Comparison of ENCODE assay signal across 8 cellular contexts in the genomic region with DNA sequence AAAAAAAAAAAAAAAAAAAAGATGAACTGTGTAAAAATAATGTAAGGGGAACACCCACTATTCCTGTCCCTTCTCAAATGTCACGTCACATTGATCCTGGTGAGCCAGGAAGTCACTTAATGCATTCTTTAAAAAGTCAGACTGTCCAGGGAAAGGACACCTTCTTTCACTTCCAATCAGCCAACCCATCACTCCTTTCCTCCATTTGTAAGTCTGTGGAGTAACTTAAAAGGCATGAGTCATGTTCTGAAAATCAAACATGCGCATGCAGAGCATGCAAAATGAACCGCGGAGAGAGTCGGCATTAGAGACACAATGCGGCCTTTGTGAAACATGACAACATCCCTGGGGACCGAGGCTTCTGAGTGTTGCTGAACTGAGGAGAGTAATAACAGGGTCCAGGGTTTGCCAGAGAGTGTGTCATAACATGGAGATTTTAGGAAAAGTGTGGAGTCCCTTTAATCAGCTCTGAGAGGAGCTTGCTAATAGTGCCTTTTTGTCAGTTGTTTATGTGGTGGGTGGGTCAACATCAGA.
DNase-seq lines count a peak whose midpoint lies in the region; ATAC-seq, FAIRE-seq and TF ChIP-seq lines count a peak whose summit lies in the region.

No MANE protein-coding gene starts in this region.

- H3K27me3 Mint-ChIP-seq in WTC11 (ENCODE audit: low read depth), result no peaks in the 10 kb centered on the region
- H3K27me3 Mint-ChIP-seq in type B pancreatic cell, result peaks cover 4% of the 10 kb centered on the region
- peaks cover 10% of the 10 kb centered on the region for H3K27me3 Mint-ChIP-seq in activated T-cell treated with anti-CD3 and anti-CD28 coated beads, Interleukin-2, amount 50 U/mL, for 24 hours

- H3K36me3 ChIP-seq in iPS DF 6.9 (ENCODE audit: control insufficient read depth, insufficient read depth, low read length), result no peaks in the 10 kb centered on the region

- FAIRE-seq in GM19239 (lab: Jason Lieb, UNC), result peak; percentile 68

- POLR2A ChIA-PET in WTC11 (lab: Charles Lee), result interaction anchor here (0.6 to 1.5 kb wide), 4 partner anchors 108 to 211 kb away, joined by 3 to 8 read pairs (median 4); no protein-coding TSS in a partner anchor

- H3K9me3 ChIP-seq in iPS DF 6.9 (ENCODE audit: control insufficient read depth, insufficient read depth, low read length), result no peaks in the 10 kb centered on the region

- no CpG with 5 or more reads among the region's 7 CpGs for WGBS in iPS DF 6.9 (ENCODE audit: insufficient coverage, insufficient read length)

- peak overlapping the region; percentile 39 for H3K27ac ChIP-seq in iPS DF 6.9 (ENCODE audit: low read length)

- ATAC-seq in HG03196 (IDR thresholded peaks at IDR 0.05; ENCODE audit: unreplicated experiment), result peak; percentile 96
- ATAC-seq in WTC11, result peak; percentile 76

- H3K4me1 Mint-ChIP-seq in WTC11 (peaks cover 70% of the 10 kb centered on the region), type B pancreatic cell (ENCODE audit: unreplicated experiment) (peaks cover 24% of the 10 kb centered on the region)
- H3K4me1 Mint-ChIP-seq in activated T-cell treated with anti-CD3 and anti-CD28 coated beads, Interleukin-2, amount 50 U/mL, for 24 hours (ENCODE audit: low read depth), result no peaks in the 10 kb centered on the region

- CTCF ChIA-PET in WTC11 (lab: Charles Lee), result interaction anchor here (0.6 kb wide), 1 partner anchor 1070 kb away, joined by 6 read pairs; no protein-coding TSS in a partner anchor

- peaks cover 8% of the 10 kb centered on the region; the same call in 1 of the 2 replicates for H3K4me1 ChIP-seq in iPS DF 6.9 (ENCODE audit: control insufficient read depth, insufficient read depth, low read length)

- H3K36me3 Mint-ChIP-seq in WTC11 (no peaks in the 10 kb centered on the region), type B pancreatic cell (no peaks in the 10 kb centered on the region)
- no peaks in the 10 kb centered on the region for H3K36me3 Mint-ChIP-seq in activated T-cell treated with anti-CD3 and anti-CD28 coated beads, Interleukin-2, amount 50 U/mL, for 24 hours (ENCODE audit: low read depth)

- DNase-seq in GM19239 (ENCODE audit: insufficient read length, low spot score) (no peak), WTC11 (ENCODE audit: low spot score) (peak; percentile 33), iPS DF 6.9 (ENCODE audit: low read depth, low spot score) (peak; percentile 18), type B pancreatic cell (ENCODE audit: extremely low spot score, unreplicated experiment) (no peak), NCI-H1105 treated with DMSO at 0.1 percent for 48 hours (lab: John Stamatoyannopoulos, UW) (no peak)
- DNase-seq in activated T-cell treated with anti-CD3 and anti-CD28 coated beads, Interleukin-2, amount 50 U/mL, for 24 hours, result no peak
- no peak for DNase-seq in stimulated activated naive CD4-positive, alpha-beta T cell treated with Interleukin-2 at 50 U/mL for 16 hours (lab: John Stamatoyannopoulos, UW)

- no peaks in the 10 kb centered on the region for H3K9me3 Mint-ChIP-seq in WTC11
- no peaks in the 10 kb centered on the region for H3K9me3 Mint-ChIP-seq in type B pancreatic cell
- H3K9me3 Mint-ChIP-seq in activated T-cell treated with anti-CD3 and anti-CD28 coated beads, Interleukin-2, amount 50 U/mL, for 24 hours, result peaks cover 2% of the 10 kb centered on the region

- no peak overlapping the region for H3K4me3 ChIP-seq in iPS DF 6.9 (ENCODE audit: low read length)

- TF ChIP-seq CTCF in WTC11 (IDR thresholded peaks at IDR 0.05) (no peak), type B pancreatic cell (conservative IDR thresholded peaks at IDR 0.05) (no peak)

- H3K27me3 ChIP-seq in iPS DF 6.9 (ENCODE audit: control insufficient read depth, insufficient read depth, low read length), result no peaks in the 10 kb centered on the region

- H3K27ac Mint-ChIP-seq in WTC11 (peak overlapping the region; percentile 88), type B pancreatic cell (peak overlapping the region; percentile 67)
- no peak overlapping the region for H3K27ac Mint-ChIP-seq in activated T-cell treated with anti-CD3 and anti-CD28 coated beads, Interleukin-2, amount 50 U/mL, for 24 hours

- H3K4me3 Mint-ChIP-seq in WTC11 (peak overlapping the region; percentile 50), type B pancreatic cell (peak overlapping the region; percentile 75)
- H3K4me3 Mint-ChIP-seq in activated T-cell treated with anti-CD3 and anti-CD28 coated beads, Interleukin-2, amount 50 U/mL, for 24 hours, result no peak overlapping the region

TF ChIP-seq in WTC11, 78 proteins besides CTCF, POLR2A, EP300 and RAD21:
- 0 out of 2 replicates have a peak, but pooled peaks have one; percentile 37 for TF ChIP-seq MAX (CRISPR knock-in tag; IDR thresholded peaks at IDR 0.05)
- peak; percentile 73; the same call in 1 of the 2 replicates for TF ChIP-seq TEAD1 (CRISPR knock-in tag; IDR thresholded peaks at IDR 0.05)
- TF ChIP-seq SOX15 (CRISPR knock-in tag; IDR thresholded peaks at IDR 0.05), result no peak
- TF ChIP-seq NFE2L1 (CRISPR knock-in tag; IDR thresholded peaks at IDR 0.05), result peak; percentile 55; the same call in 1 of the 2 replicates
- TF ChIP-seq GABPB1 (CRISPR knock-in tag; IDR thresholded peaks at IDR 0.05), result 0 out of 2 replicates have a peak, but pooled peaks have one; percentile 22

Comparison
In these comparisons a context has a peak if more than half of its experiments do, and no peak if none do; other contexts are left out.
1. DNase-seq: peak in WTC11 (single experiment) and iPS DF 6.9 (single experiment); none in GM19239 (single experiment), type B pancreatic cell (single experiment), activated T-cell treated with anti-CD3 and anti-CD28 coated beads, Interleukin-2, amount 50 U/mL, for 24 hours (single experiment), stimulated activated naive CD4-positive, alpha-beta T cell treated with Interleukin-2 at 50 U/mL for 16 hours (single experiment) and NCI-H1105 treated with DMSO at 0.1 percent for 48 hours (single experiment).